ENCODE assay signal across 2 cellular contexts in genomic region chr17:82491196-82491530, GRCh38.
TF ChIP-seq lines count a peak whose summit lies in the region.

No MANE protein-coding gene starts in this region.

TF ChIP-seq in HepG2, 621 proteins besides CTCF, POLR2A, EP300 and RAD21 (continues in another document):
- TF ChIP-seq BCL3 (CRISPR knock-in tag; IDR thresholded peaks at IDR 0.05) (no peak), RBFOX2 (IDR thresholded peaks at IDR 0.05; ENCODE audit: low read depth, low read length) (no peak), ZNF33A (CRISPR knock-in tag; IDR thresholded peaks at IDR 0.05; ENCODE audit: borderline replicate concordance) (no peak), ZNF781 (CRISPR knock-in tag; IDR thresholded peaks at IDR 0.05; ENCODE audit: borderline replicate concordance, not compliant biosample characterization) (no peak), ZNF253 (CRISPR knock-in tag; IDR thresholded peaks at IDR 0.05; ENCODE audit: borderline replicate concordance) (0 out of 2 replicates have a peak, but pooled peaks have one; percentile 40), ZNF563 (CRISPR knock-in tag; IDR thresholded peaks at IDR 0.05) (no peak), PAWR (CRISPR knock-in tag; IDR thresholded peaks at IDR 0.05; ENCODE audit: borderline replicate concordance) (no peak), ZFP37 (CRISPR knock-in tag; IDR thresholded peaks at IDR 0.05; ENCODE audit: borderline replicate concordance) (no peak), SP1 (IDR thresholded peaks at IDR 0.05) (no peak), SP1 (CRISPR knock-in tag; IDR thresholded peaks at IDR 0.05) (no peak), PHF8 (CRISPR knock-in tag; IDR thresholded peaks at IDR 0.05) (0 out of 2 replicates have a peak, but pooled peaks have one; percentile 9), ZNF878 (CRISPR knock-in tag; IDR thresholded peaks at IDR 0.05) (no peak), DZIP1 (CRISPR knock-in tag; IDR thresholded peaks at IDR 0.05) (0 out of 2 replicates have a peak, but pooled peaks have one; percentile 28), ZNF44 (CRISPR knock-in tag; IDR thresholded peaks at IDR 0.05) (no peak), ELF3 (CRISPR knock-in tag; IDR thresholded peaks at IDR 0.05) (no peak), TP53 (CRISPR knock-in tag; conservative IDR thresholded peaks at IDR 0.05) (no peak), PRDM10 (CRISPR knock-in tag; IDR thresholded peaks at IDR 0.05; ENCODE audit: low read depth) (no peak), SCMH1 (CRISPR knock-in tag; IDR thresholded peaks at IDR 0.05; ENCODE audit: borderline replicate concordance) (no peak), MBNL3 (CRISPR knock-in tag; conservative IDR thresholded peaks at IDR 0.05) (no peak)
- TF ChIP-seq, protein P1, sequence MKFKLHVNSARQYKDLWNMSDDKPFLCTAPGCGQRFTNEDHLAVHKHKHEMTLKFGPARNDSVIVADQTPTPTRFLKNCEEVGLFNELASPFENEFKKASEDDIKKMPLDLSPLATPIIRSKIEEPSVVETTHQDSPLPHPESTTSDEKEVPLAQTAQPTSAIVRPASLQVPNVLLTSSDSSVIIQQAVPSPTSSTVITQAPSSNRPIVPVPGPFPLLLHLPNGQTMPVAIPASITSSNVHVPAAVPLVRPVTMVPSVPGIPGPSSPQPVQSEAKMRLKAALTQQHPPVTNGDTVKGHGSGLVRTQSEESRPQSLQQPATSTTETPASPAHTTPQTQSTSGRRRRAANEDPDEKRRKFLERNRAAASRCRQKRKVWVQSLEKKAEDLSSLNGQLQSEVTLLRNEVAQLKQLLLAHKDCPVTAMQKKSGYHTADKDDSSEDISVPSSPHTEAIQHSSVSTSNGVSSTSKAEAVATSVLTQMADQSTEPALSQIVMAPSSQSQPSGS (CRISPR knock-in tag; IDR thresholded peaks at IDR 0.05), result no peak
- TF ChIP-seq, protein P2, sequence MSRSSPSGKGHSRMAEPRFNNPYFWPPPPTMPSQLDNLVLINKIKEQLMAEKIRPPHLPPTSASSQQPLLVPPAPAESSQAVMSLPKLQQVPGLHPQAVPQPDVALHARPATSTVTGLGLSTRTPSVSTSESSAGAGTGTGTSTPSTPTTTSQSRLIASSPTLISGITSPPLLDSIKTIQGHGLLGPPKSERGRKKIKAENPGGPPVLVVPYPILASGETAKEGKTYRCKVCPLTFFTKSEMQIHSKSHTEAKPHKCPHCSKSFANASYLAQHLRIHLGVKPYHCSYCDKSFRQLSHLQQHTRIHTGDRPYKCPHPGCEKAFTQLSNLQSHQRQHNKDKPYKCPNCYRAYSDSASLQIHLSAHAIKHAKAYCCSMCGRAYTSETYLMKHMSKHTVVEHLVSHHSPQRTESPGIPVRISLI (CRISPR knock-in tag; IDR thresholded peaks at IDR 0.05; ENCODE audit: borderline replicate concordance), result no peak

TF ChIP-seq in H1, 55 proteins besides CTCF, POLR2A, EP300 and RAD21:
- TF ChIP-seq JUN (IDR thresholded peaks at IDR 0.05; ENCODE audit: low read depth, low read length) (no peak), ASH2L (IDR thresholded peaks at IDR 0.05; ENCODE audit: low read length) (no peak), BCL11A (IDR thresholded peaks at IDR 0.05; ENCODE audit: low read depth in 2 of 2, low read length in 2 of 2) (no peak), SIRT6 (IDR thresholded peaks at IDR 0.05; ENCODE audit: low read length) (no peak), NRF1 (IDR thresholded peaks at IDR 0.05; ENCODE audit: low read depth, low read length) (no peak), MAFK (IDR thresholded peaks at IDR 0.05; ENCODE audit: low read depth, low read length) (no peak), CHD1 (IDR thresholded peaks at IDR 0.05; ENCODE audit: low read depth, low read length) (no peak), POU5F1 (IDR thresholded peaks at IDR 0.05; ENCODE audit: low read depth, low read length) (no peak), TAF1 (IDR thresholded peaks at IDR 0.05; ENCODE audit: low read depth, low read length) (no peak), RXRA (IDR thresholded peaks at IDR 0.05; ENCODE audit: insufficient read depth, low read depth, low read length) (no peak), SP4 (IDR thresholded peaks at IDR 0.05; ENCODE audit: low read length) (no peak), SP2 (IDR thresholded peaks at IDR 0.05; ENCODE audit: low read length) (no peak)
